In genomic region chr14:63542231-63542999, GRCh38 we compare ENCODE assay signal across 8 cellular contexts. TPM values are rescaled to one million over a fixed set of nuclear protein-coding genes. Genes with fewer than 3 reads are reported as not detected.
DNase-seq lines count a peak whose midpoint lies in the region; ATAC-seq and TF ChIP-seq lines count a peak whose summit lies in the region.

No MANE protein-coding gene starts in this region.

- 0% methylated on average over 32 to 46 of the region's 46 CpGs for WGBS in aorta, 2 donors

- ATAC-seq in GM18498 (IDR thresholded peaks at IDR 0.05; ENCODE audit: unreplicated experiment) (peak; percentile 16), HG03342 (IDR thresholded peaks at IDR 0.05; ENCODE audit: unreplicated experiment) (peak; percentile 2), T-helper 17 cell (no peak), aorta (ENCODE audit: low FRiP score) (peak; percentile 51), GM18519 (IDR thresholded peaks at IDR 0.05; ENCODE audit: low FRiP score, unreplicated experiment) (no peak)

- peaks cover 28% of the 10 kb centered on the region for H3K4me1 Mint-ChIP-seq in T-helper 17 cell

- no peaks in the 10 kb centered on the region for H3K27me3 ChIP-seq in endocrine pancreas (ENCODE audit: control insufficient read depth, insufficient read depth, low read length)
- no peaks in the 10 kb centered on the region for H3K27me3 ChIP-seq in mucosa of rectum (ENCODE audit: control insufficient read depth in 2 of 2, insufficient read depth in 2 of 2, low read length in 2 of 2)
- H3K27me3 ChIP-seq in aorta (ENCODE audit: control insufficient read depth in 1 of 2, insufficient read depth in 2 of 2, low read length in 1 of 2): no peaks in the 10 kb centered on the region

- no peaks in the 10 kb centered on the region for H3K27me3 Mint-ChIP-seq in T-helper 17 cell

- no peaks in the 10 kb centered on the region for H3K9me3 ChIP-seq in T-helper 17 cell (ENCODE audit: control insufficient read depth, low read length, poor library complexity, severe bottlenecking)
- no peaks in the 10 kb centered on the region for H3K9me3 ChIP-seq in endocrine pancreas (ENCODE audit: control insufficient read depth, low read length)
- no peaks in the 10 kb centered on the region for H3K9me3 ChIP-seq in mucosa of rectum (ENCODE audit: control insufficient read depth in 2 of 2, low read length in 2 of 2)
- H3K9me3 ChIP-seq in aorta (ENCODE audit: control insufficient read depth, low read length): no peaks in the 10 kb centered on the region

- H3K4me3 Mint-ChIP-seq in T-helper 17 cell: peak overlapping the region; percentile 98

- intact Hi-C loops in aorta (cut with DNase I): loop anchor here (2.0 to 10.0 kb wide), 8 partner anchors 40 to 155 kb away; partner anchors contain the start of gene WDR89 (in 1 of the 2)

- H3K4me1 ChIP-seq in endocrine pancreas (ENCODE audit: control insufficient read depth, insufficient read depth, low read length): peaks cover 16% of the 10 kb centered on the region
- H3K4me1 ChIP-seq in mucosa of rectum (ENCODE audit: control insufficient read depth in 2 of 2, insufficient read depth in 2 of 2, low read length in 2 of 2): peaks cover 6 to 15% of the 10 kb centered on the region in 2 donors
- H3K4me1 ChIP-seq in aorta (ENCODE audit: control insufficient read depth in 1 of 2, insufficient read depth in 2 of 2, low read length in 2 of 2): peaks cover 0 to 2% of the 10 kb centered on the region in 2 donors

- peak overlapping the region; percentile 95 for H3K27ac Mint-ChIP-seq in T-helper 17 cell

- peak overlapping the region; percentile 85 for H3K4me3 ChIP-seq in AG04449 (ENCODE audit: low read depth, low read length)
- H3K4me3 ChIP-seq in endocrine pancreas (ENCODE audit: control insufficient read depth, insufficient read depth, low read length): peak overlapping the region; percentile 84
- peak overlapping the region; percentile 90 to 99 for H3K4me3 ChIP-seq in mucosa of rectum (ENCODE audit: low read length in 2 of 2)
- H3K4me3 ChIP-seq in aorta (ENCODE audit: low read length in 2 of 2): peak overlapping the region; percentile 61 to 87

- TF ChIP-seq CTCF in AG04449 (IDR thresholded peaks at IDR 0.05; ENCODE audit: insufficient read depth, low read length, missing control alignments): no peak

- peaks cover 9% of the 10 kb centered on the region for H3K36me3 Mint-ChIP-seq in T-helper 17 cell (ENCODE audit: low read depth)

- H3K9ac ChIP-seq in endocrine pancreas (ENCODE audit: control insufficient read depth, insufficient read depth, low read length) (peak overlapping the region; percentile 88), mucosa of rectum (ENCODE audit: low read depth in 1 of 2, low read length in 2 of 2) (peak overlapping the region; percentile 79 to 82)

- H3K27ac ChIP-seq in mucosa of rectum (ENCODE audit: low read depth in 2 of 2, low read length in 2 of 2) (peak overlapping the region; percentile 91 to 96), aorta (ENCODE audit: low read depth in 1 of 2, low read length in 2 of 2) (peak overlapping the region; percentile 17 to 67)

- DNase-seq in AG04449 (ENCODE audit: low read depth, low spot score): no peak
- no peak for DNase-seq in T-helper 17 cell
- peak in 1 of 2 donors; percentile 60 for DNase-seq in aorta

- POLR2A ChIA-PET in AG04449 (lab: Yijun Ruan, JAX): interaction anchor here (0.7 to 1.9 kb wide), 5 partner anchors 10 to 154 kb away, joined by 3 to 6 read pairs (median 3); no protein-coding TSS in a partner anchor

- CTCF ChIA-PET in AG04449 (lab: Yijun Ruan, JAX): interaction anchor here (0.6 to 2.4 kb wide), 6 partner anchors 14 to 228 kb away, joined by 3 to 24 read pairs (median 5); no protein-coding TSS in a partner anchor

- no peaks in the 10 kb centered on the region for H3K36me3 ChIP-seq in endocrine pancreas (ENCODE audit: control insufficient read depth, insufficient read depth, low read length)
- peaks cover 11 to 18% of the 10 kb centered on the region in 2 donors for H3K36me3 ChIP-seq in mucosa of rectum (ENCODE audit: control insufficient read depth in 2 of 2, insufficient read depth in 2 of 2, low read length in 2 of 2)
- H3K36me3 ChIP-seq in aorta (ENCODE audit: control insufficient read depth in 1 of 2, insufficient read depth in 2 of 2, low read length in 1 of 2): no peaks in the 10 kb centered on the region

RNA-seq across cellular contexts. Expression of gene PPP2R5E, which starts 0.8 kb away (rescaled TPM):
- total RNA-seq in T-helper 17 cell (10 to 100 TPM; 38.5 to 44.3 TPM), aorta (10 to 100 TPM; 35.5 to 42.1 TPM)
- 10 to 100 TPM; 11.0 to 14.7 TPM for polyA plus RNA-seq in aorta

Comparison
In these comparisons a context has a peak if more than half of its experiments do, and no peak if none do; other contexts are left out.
1. ATAC-seq: peak in GM18498 (single experiment), HG03342 (single experiment) and aorta (single experiment); none in T-helper 17 cell (single experiment) and GM18519 (single experiment).
2. Peak in every context shown above with its lines, with median percentiles within 50 percentile points of each other: H3K4me3 ChIP-seq.